28 cellular contexts compared by ENCODE assay signal in the genomic region with DNA sequence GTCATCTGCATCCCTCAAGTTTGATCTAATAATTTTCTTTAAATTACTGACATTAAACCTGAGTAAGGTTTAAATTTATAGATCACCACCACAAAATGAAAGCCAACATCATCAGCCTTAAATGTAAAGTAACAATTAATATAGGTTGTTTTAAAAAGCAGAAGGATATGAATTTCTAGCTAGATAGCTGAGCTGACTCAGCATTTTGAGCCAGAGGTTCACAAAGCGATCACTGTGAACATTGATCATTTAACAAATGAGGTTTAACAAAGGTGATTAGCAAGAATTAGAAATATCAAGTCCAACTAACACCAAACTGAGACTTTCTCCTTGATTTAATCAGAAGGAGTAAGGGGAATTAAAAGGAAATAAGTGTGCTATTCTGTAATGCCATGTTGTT. TPM values are rescaled to one million over a fixed set of nuclear protein-coding genes. Genes with fewer than 3 reads are reported as not detected.
"Had no signal": no experiment of that assay in that cellular context is flagged by ENCODE, and none has a peak within 500 bp of the region (broad histone marks: within the 10 kb centered on the region; RNA-seq: fewer than 3 reads in every experiment).

No MANE protein-coding gene starts in this region.

- H3K4me3 ChIP-seq: neural progenitor cell, ovary, psoas muscle, skin epidermis, smooth muscle cell, spleen, suprapubic skin, testis, tibial artery, transverse colon, upper lobe of right lung, vagina had no signal

- FAIRE-seq: urothelium cell line had no signal

- H3K4me2 ChIP-seq: neural progenitor cell, smooth muscle cell had no signal

- H3K4me1 ChIP-seq: parathyroid adenoma, psoas muscle, spleen, suprapubic skin, testis, tibial artery, transverse colon, upper lobe of right lung, vagina had no signal

- ATAC-seq: natural killer cell; psoas muscle; right cardiac atrium; sciatic nerve; stimulated activated naive CD8-positive, alpha-beta T cell treated with anti-CD3 and anti-CD28 coated beads, Interleukin-15, amount 100 ng/mL, for 72 hours; stimulated activated naive CD8-positive, alpha-beta T cell treated with anti-CD3 and anti-CD28 coated beads, Interleukin-15, Interleukin-2, amounts not matched to agents 100 U/mL and 50 U/mL, for 24 hours; upper lobe of right lung had no signal

- H3K9ac ChIP-seq: neural progenitor cell, parathyroid adenoma had no signal

- H3K36me3 ChIP-seq: neural progenitor cell, ovary, spleen, suprapubic skin, tibial artery, transverse colon, upper lobe of right lung, vagina had no signal

- H3K27ac ChIP-seq: neural progenitor cell, ovary, parathyroid adenoma, psoas muscle, skin epidermis, spleen, suprapubic skin, testis, tibial artery, transverse colon, upper lobe of right lung, vagina had no signal

- DNase-seq: natural killer cell; occipital lobe; ovary; psoas muscle; right cardiac atrium; stimulated activated CD4-positive, alpha-beta T cell treated with anti-CD3 and anti-CD28 coated beads, Interleukin-12 subunit alpha, Interleukin-12 subunit beta, amount 100 ng/mL, for 4 hours; stimulated activated CD4-positive, alpha-beta T cell treated with anti-CD3 and anti-CD28 coated beads, Interleukin-1b, Interleukin-23, amount 100 ng/mL, for 48 hours; stimulated activated CD4-positive, alpha-beta T cell treated with anti-CD3 and anti-CD28 coated beads, Interleukin-4, amount 100 ng/mL, for 1 hour; stimulated activated CD4-positive, alpha-beta T cell treated with anti-CD3 and anti-CD28 coated beads, Interleukin-4, amount 100 ng/mL, for 4 hours; stimulated activated CD8-positive, alpha-beta memory T cell treated with anti-CD3 and anti-CD28 coated beads, Interleukin-4, amount 100 ng/mL, for 48 hours; stimulated activated naive CD4-positive, alpha-beta T cell; stimulated activated naive CD8-positive, alpha-beta T cell treated with anti-CD3 and anti-CD28 coated beads, Interleukin-15, amount 100 ng/mL, for 72 hours; stimulated activated naive CD8-positive, alpha-beta T cell treated with anti-CD3 and anti-CD28 coated beads, Interleukin-15, Interleukin-2, amounts not matched to agents 100 U/mL and 50 U/mL, for 24 hours; substantia nigra; testis; tibial artery; transverse colon; upper lobe of right lung had no signal

- H3K9me3 ChIP-seq: ovary, psoas muscle, spleen, suprapubic skin, testis, tibial artery, transverse colon, upper lobe of right lung, vagina had no signal

- H2AFZ ChIP-seq: neural progenitor cell, parathyroid adenoma had no signal

- H3K27me3 ChIP-seq: neural progenitor cell, ovary, suprapubic skin, testis, tibial artery, transverse colon, upper lobe of right lung, vagina had no signal

RNA-seq across cellular contexts. Expression of a gene that starts 19.7 kb away (rescaled TPM):
- total RNA-seq: natural killer cell, osteoblast had no signal
- polyA plus RNA-seq: smooth muscle cell had no signal
